Comparison of ENCODE assay signal across 22 cellular contexts in the genomic region with DNA sequence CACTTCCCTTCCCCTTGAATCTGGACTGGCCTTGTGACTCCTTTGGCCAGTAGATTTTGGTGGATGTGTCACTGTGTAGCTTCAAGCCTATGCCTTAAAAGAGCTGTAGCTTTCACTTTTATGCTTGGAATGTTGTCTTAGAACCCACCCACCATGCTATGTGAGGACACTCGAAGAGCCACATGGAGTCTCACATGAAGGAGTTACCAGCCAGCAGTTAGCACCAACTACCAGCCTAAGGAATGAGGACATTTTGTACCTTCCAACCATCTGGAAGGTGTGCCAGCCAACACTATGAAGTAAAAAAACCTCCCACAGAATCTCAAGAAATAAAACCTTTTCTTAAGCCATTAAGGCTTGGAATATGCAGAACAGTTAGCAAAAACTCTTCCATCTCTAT.
"Had no signal": no experiment of that assay in that cellular context is flagged by ENCODE, and none has a peak within 500 bp of the region (broad histone marks: within the 10 kb centered on the region; RNA-seq: fewer than 3 reads in every experiment).

No MANE protein-coding gene starts in this region.

- H3K4me1 Mint-ChIP-seq: central memory CD8-positive, alpha-beta T cell; natural killer cell had no signal

- H3K4me1 ChIP-seq: ascending aorta, lower lobe of right lung, prostate gland, right atrium auricular region, testis, vagina had no signal

- H3K27me3 Mint-ChIP-seq: central memory CD8-positive, alpha-beta T cell; stimulated activated naive CD8-positive, alpha-beta T cell treated with anti-CD3 and anti-CD28 coated beads, Interleukin-15, amount 100 ng/mL, for 72 hours had no signal

- H3K9me3 ChIP-seq: ascending aorta, lower lobe of right lung, neutrophil, ovary, prostate gland, testis, vagina had no signal

- H3K27ac ChIP-seq: ascending aorta, coronary artery, lower lobe of right lung, neutrophil, ovary, prostate gland, right atrium auricular region, testis, vagina had no signal

- H3K4me3 ChIP-seq: ascending aorta, coronary artery, lower lobe of right lung, ovary, prostate gland, right atrium auricular region, testis, vagina had no signal

- H3K36me3 ChIP-seq: ascending aorta, neutrophil, ovary, prostate gland, right atrium auricular region had no signal

- H3K27me3 ChIP-seq: ascending aorta, neutrophil, ovary, right atrium auricular region, testis, vagina had no signal

- H3K27ac Mint-ChIP-seq: activated T-helper 1 cell treated with anti-CD3 and anti-CD28 coated beads, Interleukin-12 subunit alpha, Interleukin-12 subunit beta, Interleukin-2, Interleukin-4 antibody, amounts not matched to agents 30 ng/mL and 10 ng/mL and 1 ng/mL, durations not matched to agents 14 hours and 24 hours and 36 hours; natural killer cell; WTC11 had no signal

- H3K36me3 Mint-ChIP-seq: natural killer cell had no signal

- H3K4me3 Mint-ChIP-seq: activated T-helper 1 cell treated with anti-CD3 and anti-CD28 coated beads, Interleukin-12 subunit alpha, Interleukin-12 subunit beta, Interleukin-2, Interleukin-4 antibody, amounts not matched to agents 30 ng/mL and 10 ng/mL and 1 ng/mL, durations not matched to agents 14 hours and 24 hours and 36 hours; central memory CD8-positive, alpha-beta T cell; natural killer cell; stimulated activated naive CD8-positive, alpha-beta T cell treated with anti-CD3 and anti-CD28 coated beads, Interleukin-15, amount 100 ng/mL, for 72 hours; T-helper 1 cell treated with Interleukin-12 subunit alpha and Interleukin-12 subunit beta and Interleukin-4 antibody, amounts not matched to agents 30 μg/mL and 1 μg/mL, for 36 hours; WTC11 had no signal

- H3K9me3 Mint-ChIP-seq: activated naive CD4-positive, alpha-beta T cell treated with anti-CD3 and anti-CD28 coated beads, Interleukin-2, amount 50 U/mL, for 72 hours; central memory CD8-positive, alpha-beta T cell; natural killer cell had no signal

- DNase-seq: activated CD4-positive, alpha-beta T cell treated with anti-CD3 and anti-CD28 coated beads, Interleukin-2, amount 50 U/mL, for 48 hours; foreskin fibroblast; kidney; lower lobe of right lung; natural killer cell; ovary; stimulated activated CD4-positive, alpha-beta T cell treated with anti-CD3 and anti-CD28 coated beads, Interleukin-4, amount 100 ng/mL, for 24 hours; stimulated activated naive CD8-positive, alpha-beta T cell treated with anti-CD3 and anti-CD28 coated beads, Interleukin-15, amount 100 ng/mL, for 72 hours; T1000; testis; trophoblast cell had no signal
